ENCODE assay signal across 1 cellular context in the genomic region with DNA sequence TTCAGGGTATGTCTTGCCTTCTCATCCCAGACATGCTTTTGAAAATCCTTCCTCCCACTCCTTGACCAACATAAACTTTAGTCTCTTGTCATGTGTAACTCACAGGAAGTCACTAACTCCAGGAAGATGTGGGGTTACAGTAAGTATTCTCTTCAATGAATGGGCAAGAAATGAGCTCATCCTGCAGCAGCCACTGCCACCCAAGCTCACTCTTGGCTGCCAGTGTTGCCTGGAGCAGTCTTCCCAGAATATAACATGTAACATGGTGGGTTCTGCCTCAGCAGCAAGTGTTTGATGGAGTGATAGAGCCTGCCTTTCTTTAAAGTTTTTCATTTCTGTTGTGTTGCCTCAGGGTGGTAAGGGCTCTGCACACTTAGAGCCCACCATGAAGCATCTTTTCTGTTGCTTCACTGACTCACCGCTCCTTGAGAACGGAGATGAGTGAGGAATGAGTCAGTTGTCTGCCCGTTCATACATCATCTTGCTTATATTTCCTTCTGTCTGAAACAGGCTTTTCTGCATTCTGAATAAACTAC.
TF ChIP-seq lines count a peak whose summit lies in the region.

No MANE protein-coding gene starts in this region.

TF ChIP-seq in GM23338, 12 proteins besides CTCF, POLR2A, EP300 and RAD21:
- TF ChIP-seq, protein P1, sequence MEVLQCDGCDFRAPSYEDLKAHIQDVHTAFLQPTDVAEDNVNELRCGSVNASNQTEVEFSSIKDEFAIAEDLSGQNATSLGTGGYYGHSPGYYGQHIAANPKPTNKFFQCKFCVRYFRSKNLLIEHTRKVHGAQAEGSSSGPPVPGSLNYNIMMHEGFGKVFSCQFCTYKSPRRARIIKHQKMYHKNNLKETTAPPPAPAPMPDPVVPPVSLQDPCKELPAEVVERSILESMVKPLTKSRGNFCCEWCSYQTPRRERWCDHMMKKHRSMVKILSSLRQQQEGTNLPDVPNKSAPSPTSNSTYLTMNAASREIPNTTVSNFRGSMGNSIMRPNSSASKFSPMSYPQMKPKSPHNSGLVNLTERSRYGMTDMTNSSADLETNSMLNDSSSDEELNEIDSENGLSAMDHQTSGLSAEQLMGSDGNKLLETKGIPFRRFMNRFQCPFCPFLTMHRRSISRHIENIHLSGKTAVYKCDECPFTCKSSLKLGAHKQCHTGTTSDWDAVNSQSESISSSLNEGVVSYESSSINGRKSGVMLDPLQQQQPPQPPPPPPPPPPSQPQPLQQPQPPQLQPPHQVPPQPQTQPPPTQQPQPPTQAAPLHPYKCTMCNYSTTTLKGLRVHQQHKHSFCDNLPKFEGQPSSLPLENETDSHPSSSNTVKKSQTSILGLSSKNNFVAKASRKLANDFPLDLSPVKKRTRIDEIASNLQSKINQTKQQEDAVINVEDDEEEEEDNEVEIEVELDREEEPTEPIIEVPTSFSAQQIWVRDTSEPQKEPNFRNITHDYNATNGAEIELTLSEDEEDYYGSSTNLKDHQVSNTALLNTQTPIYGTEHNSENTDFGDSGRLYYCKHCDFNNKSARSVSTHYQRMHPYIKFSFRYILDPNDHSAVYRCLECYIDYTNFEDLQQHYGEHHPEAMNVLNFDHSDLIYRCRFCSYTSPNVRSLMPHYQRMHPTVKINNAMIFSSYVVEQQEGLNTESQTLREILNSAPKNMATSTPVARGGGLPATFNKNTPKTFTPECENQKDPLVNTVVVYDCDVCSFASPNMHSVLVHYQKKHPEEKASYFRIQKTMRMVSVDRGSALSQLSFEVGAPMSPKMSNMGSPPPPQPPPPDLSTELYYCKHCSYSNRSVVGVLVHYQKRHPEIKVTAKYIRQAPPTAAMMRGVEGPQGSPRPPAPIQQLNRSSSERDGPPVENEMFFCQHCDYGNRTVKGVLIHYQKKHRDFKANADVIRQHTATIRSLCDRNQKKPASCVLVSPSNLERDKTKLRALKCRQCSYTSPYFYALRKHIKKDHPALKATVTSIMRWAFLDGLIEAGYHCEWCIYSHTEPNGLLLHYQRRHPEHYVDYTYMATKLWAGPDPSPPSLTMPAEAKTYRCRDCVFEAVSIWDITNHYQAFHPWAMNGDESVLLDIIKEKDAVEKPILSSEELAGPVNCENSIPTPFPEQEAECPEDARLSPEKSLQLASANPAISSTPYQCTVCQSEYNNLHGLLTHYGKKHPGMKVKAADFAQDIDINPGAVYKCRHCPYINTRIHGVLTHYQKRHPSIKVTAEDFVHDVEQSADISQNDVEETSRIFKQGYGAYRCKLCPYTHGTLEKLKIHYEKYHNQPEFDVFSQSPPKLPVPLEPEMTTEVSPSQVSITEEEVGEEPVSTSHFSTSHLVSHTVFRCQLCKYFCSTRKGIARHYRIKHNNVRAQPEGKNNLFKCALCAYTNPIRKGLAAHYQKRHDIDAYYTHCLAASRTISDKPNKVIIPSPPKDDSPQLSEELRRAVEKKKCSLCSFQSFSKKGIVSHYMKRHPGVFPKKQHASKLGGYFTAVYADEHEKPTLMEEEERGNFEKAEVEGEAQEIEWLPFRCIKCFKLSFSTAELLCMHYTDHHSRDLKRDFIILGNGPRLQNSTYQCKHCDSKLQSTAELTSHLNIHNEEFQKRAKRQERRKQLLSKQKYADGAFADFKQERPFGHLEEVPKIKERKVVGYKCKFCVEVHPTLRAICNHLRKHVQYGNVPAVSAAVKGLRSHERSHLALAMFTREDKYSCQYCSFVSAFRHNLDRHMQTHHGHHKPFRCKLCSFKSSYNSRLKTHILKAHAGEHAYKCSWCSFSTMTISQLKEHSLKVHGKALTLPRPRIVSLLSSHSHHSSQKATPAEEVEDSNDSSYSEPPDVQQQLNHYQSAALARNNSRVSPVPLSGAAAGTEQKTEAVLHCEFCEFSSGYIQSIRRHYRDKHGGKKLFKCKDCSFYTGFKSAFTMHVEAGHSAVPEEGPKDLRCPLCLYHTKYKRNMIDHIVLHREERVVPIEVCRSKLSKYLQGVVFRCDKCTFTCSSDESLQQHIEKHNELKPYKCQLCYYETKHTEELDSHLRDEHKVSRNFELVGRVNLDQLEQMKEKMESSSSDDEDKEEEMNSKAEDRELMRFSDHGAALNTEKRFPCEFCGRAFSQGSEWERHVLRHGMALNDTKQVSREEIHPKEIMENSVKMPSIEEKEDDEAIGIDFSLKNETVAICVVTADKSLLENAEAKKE (CRISPR knock-in tag; IDR thresholded peaks at IDR 0.05) = no peak
- no peak for TF ChIP-seq STAT1 (IDR thresholded peaks at IDR 0.05; ENCODE audit: unreplicated experiment)
- TF ChIP-seq, protein P2, sequence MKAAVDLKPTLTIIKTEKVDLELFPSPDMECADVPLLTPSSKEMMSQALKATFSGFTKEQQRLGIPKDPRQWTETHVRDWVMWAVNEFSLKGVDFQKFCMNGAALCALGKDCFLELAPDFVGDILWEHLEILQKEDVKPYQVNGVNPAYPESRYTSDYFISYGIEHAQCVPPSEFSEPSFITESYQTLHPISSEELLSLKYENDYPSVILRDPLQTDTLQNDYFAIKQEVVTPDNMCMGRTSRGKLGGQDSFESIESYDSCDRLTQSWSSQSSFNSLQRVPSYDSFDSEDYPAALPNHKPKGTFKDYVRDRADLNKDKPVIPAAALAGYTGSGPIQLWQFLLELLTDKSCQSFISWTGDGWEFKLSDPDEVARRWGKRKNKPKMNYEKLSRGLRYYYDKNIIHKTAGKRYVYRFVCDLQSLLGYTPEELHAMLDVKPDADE (IDR thresholded peaks at IDR 0.05) = no peak
- no peak for TF ChIP-seq JUNB (IDR thresholded peaks at IDR 0.05; ENCODE audit: unreplicated experiment)
- TF ChIP-seq EZH2 (IDR thresholded peaks at IDR 0.05; ENCODE audit: low read depth, unreplicated experiment) = no peak
- no peak for TF ChIP-seq ZNF331 (CRISPR knock-in tag; IDR thresholded peaks at IDR 0.05; ENCODE audit: low read depth)
- TF ChIP-seq EZH2phosphoT487 (IDR thresholded peaks at IDR 0.05; ENCODE audit: unreplicated experiment) = no peak
- TF ChIP-seq ZNF114 (CRISPR knock-in tag; IDR thresholded peaks at IDR 0.05) = no peak
- TF ChIP-seq CREB1 (CRISPR knock-in tag; IDR thresholded peaks at IDR 0.05; ENCODE audit: low read depth) = no peak
- no peak for TF ChIP-seq NANOG (IDR thresholded peaks at IDR 0.05; ENCODE audit: borderline replicate concordance)
- TF ChIP-seq, protein P3, sequence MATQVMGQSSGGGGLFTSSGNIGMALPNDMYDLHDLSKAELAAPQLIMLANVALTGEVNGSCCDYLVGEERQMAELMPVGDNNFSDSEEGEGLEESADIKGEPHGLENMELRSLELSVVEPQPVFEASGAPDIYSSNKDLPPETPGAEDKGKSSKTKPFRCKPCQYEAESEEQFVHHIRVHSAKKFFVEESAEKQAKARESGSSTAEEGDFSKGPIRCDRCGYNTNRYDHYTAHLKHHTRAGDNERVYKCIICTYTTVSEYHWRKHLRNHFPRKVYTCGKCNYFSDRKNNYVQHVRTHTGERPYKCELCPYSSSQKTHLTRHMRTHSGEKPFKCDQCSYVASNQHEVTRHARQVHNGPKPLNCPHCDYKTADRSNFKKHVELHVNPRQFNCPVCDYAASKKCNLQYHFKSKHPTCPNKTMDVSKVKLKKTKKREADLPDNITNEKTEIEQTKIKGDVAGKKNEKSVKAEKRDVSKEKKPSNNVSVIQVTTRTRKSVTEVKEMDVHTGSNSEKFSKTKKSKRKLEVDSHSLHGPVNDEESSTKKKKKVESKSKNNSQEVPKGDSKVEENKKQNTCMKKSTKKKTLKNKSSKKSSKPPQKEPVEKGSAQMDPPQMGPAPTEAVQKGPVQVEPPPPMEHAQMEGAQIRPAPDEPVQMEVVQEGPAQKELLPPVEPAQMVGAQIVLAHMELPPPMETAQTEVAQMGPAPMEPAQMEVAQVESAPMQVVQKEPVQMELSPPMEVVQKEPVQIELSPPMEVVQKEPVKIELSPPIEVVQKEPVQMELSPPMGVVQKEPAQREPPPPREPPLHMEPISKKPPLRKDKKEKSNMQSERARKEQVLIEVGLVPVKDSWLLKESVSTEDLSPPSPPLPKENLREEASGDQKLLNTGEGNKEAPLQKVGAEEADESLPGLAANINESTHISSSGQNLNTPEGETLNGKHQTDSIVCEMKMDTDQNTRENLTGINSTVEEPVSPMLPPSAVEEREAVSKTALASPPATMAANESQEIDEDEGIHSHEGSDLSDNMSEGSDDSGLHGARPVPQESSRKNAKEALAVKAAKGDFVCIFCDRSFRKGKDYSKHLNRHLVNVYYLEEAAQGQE (IDR thresholded peaks at IDR 0.05; ENCODE audit: unreplicated experiment) = no peak
- TF ChIP-seq POLR2AphosphoS5 (IDR thresholded peaks at IDR 0.05; ENCODE audit: low read depth) = no peak
